28 cellular contexts compared by ENCODE assay signal in genomic region chr9:13960011-13960765, GRCh38.
A peak's percentile ranks its signal among the peaks of the same experiment; 100 is the strongest.
DNase-seq lines count a peak whose midpoint lies in the region; ATAC-seq and TF ChIP-seq lines count a peak whose summit lies in the region.
"Had no signal": no experiment of that assay in that cellular context is flagged by ENCODE, and none has a peak within 500 bp of the region (broad histone marks: within the 10 kb centered on the region; RNA-seq: fewer than 3 reads in every experiment).

No MANE protein-coding gene starts in this region.

- H3K4me3 ChIP-seq in heart left ventricle (no peak overlapping the region), IMR-90 (ENCODE audit: insufficient read depth, low read depth, low read length) (no peak overlapping the region), fibroblast of mammary gland (ENCODE audit: control insufficient read depth, low read depth, low read length) (no peak overlapping the region)
- H3K4me3 ChIP-seq: BLaER1 treated with 17β-estradiol and CSF1 and Interleukin-3, amounts not matched to agents 10 nM and 100 nM; Peyer's patch; SJCRH30 had no signal

- no peak overlapping the region for H3K18ac ChIP-seq in IMR-90 (ENCODE audit: low read depth, low read length)

- H3K36me3 Mint-ChIP-seq in mesothelial cell of epicardium, result no peaks in the 10 kb centered on the region
- no peaks in the 10 kb centered on the region for H3K36me3 Mint-ChIP-seq in effector memory CD8-positive, alpha-beta T cell (ENCODE audit: insufficient read depth)

- DNase-seq in heart left ventricle (peak in 1 of 5 donors; percentile 30), Right ventricle myocardium inferior (ENCODE audit: missing footprints) (no peak), IMR-90 (no peak), fibroblast of mammary gland (ENCODE audit: low read depth) (peak; percentile 33), mesothelial cell of epicardium (ENCODE audit: low spot score in 2 of 2, unreplicated experiment in 2 of 2) (no peak)
- DNase-seq in effector memory CD8-positive, alpha-beta T cell, result no peak
- DNase-seq: AML-193; CD4-positive, alpha-beta T cell; COR-L47; DMS53; GOT3; KBM-7; MV-4-11; NCI-H1105; NCI-H2029; NCI-H2171; NCI-H226; NCI-H510A; NCI-H69; OCI-M1; Peyer's patch; SJCRH30 had no signal

- no peak overlapping the region for H4K8ac ChIP-seq in IMR-90 (ENCODE audit: low read depth in 2 of 2, low read length in 2 of 2)

- WGBS in heart left ventricle, 4 donors, result 69 to 72% (median 70%) methylated on average over 11 of the region's 11 CpGs
- WGBS in IMR-90 (ENCODE audit: extremely low coverage in 2 of 2, insufficient read length in 1 of 2), 2 experiments, result 90% methylated on average over 2 of the region's 11 CpGs; no CpG with 5 or more reads in 1 of the 2 experiments

- CTCF ChIA-PET in IMR-90 (lab: Yijun Ruan, JAX), result interaction anchor here (0.6 to 1.2 kb wide), 2 partner anchors 10 to 33 kb away, joined by 3 to 4 read pairs; no protein-coding TSS in a partner anchor

- intact Hi-C loops in heart left ventricle (cut with DNase I) (loop anchor here in 2 of 10 donors (10.0 kb wide), 2 partner anchors 55 to 95 kb away; no protein-coding TSS in a partner anchor), Right ventricle myocardium inferior (cut with DNase I) (no loop called here), IMR-90 (cut with micrococcal nuclease) (no loop called here)

- TF ChIP-seq CTCF in heart left ventricle (IDR thresholded peaks at IDR 0.05) (no peak), IMR-90 (conservative IDR thresholded peaks at IDR 0.05; ENCODE audit: low read depth, low read length) (no peak), fibroblast of mammary gland (conservative IDR thresholded peaks at IDR 0.05; ENCODE audit: control insufficient read depth, insufficient read depth, low read depth, low read length) (no peak), mesothelial cell of epicardium (IDR thresholded peaks at IDR 0.05; ENCODE audit: unreplicated experiment) (no peak)

- H3K4me3 Mint-ChIP-seq in mesothelial cell of epicardium, result no peak overlapping the region
- no peak overlapping the region for H3K4me3 Mint-ChIP-seq in effector memory CD8-positive, alpha-beta T cell
- H3K4me3 Mint-ChIP-seq: CD4-positive, alpha-beta T cell had no signal

- ATAC-seq in heart left ventricle (peak in 3 of 4 donors; percentile 26 to 45 (median 39)), Right ventricle myocardium inferior (no peak), IMR-90 (ENCODE audit: low read depth) (no peak), HG02973 (IDR thresholded peaks at IDR 0.05; ENCODE audit: unreplicated experiment) (no peak), GM19452 (IDR thresholded peaks at IDR 0.05; ENCODE audit: unreplicated experiment) (no peak)
- no peak for ATAC-seq in effector memory CD8-positive, alpha-beta T cell (replicated peaks)
- ATAC-seq: HCT116, SK-N-SH treated with all-trans-retinoic acid at 6 μM for 48 hours had no signal

- in situ Hi-C loops in IMR-90 (cut with MboI; ENCODE audit: low sequenced_read_pairs), result no loop called here

- no peaks in the 10 kb centered on the region for H3K79me1 ChIP-seq in IMR-90 (ENCODE audit: low read depth in 1 of 2, low read length in 2 of 2)

- no peaks in the 10 kb centered on the region for H4K20me1 ChIP-seq in IMR-90 (ENCODE audit: insufficient read depth, low read length)
- H4K20me1 ChIP-seq: BLaER1 treated with 17β-estradiol and CSF1 and Interleukin-3, amounts not matched to agents 10 nM and 100 nM had no signal

- no peak overlapping the region for H2BK120ac ChIP-seq in IMR-90 (ENCODE audit: low read depth, low read length)

- no peaks in the 10 kb centered on the region for H3K27me3 Mint-ChIP-seq in mesothelial cell of epicardium (ENCODE audit: low read depth)
- no peaks in the 10 kb centered on the region for H3K27me3 Mint-ChIP-seq in effector memory CD8-positive, alpha-beta T cell
- H3K27me3 Mint-ChIP-seq: CD4-positive, alpha-beta T cell had no signal

- H3K4me2 ChIP-seq in IMR-90 (ENCODE audit: low read depth, low read length), result no peak overlapping the region
- H3K4me2 ChIP-seq: BLaER1 treated with 17β-estradiol and CSF1 and Interleukin-3, amounts not matched to agents 10 nM and 100 nM had no signal

- H3K27me3 ChIP-seq in heart left ventricle (no peaks in the 10 kb centered on the region), IMR-90 (ENCODE audit: control insufficient read depth, insufficient read depth, low read length) (peaks cover 4% of the 10 kb centered on the region; the same call in 1 of the 2 replicates)
- H3K27me3 ChIP-seq: BLaER1 treated with 17β-estradiol and CSF1 and Interleukin-3, amounts not matched to agents 10 nM and 100 nM; Peyer's patch; SJCRH30 had no signal

- no peak for TF ChIP-seq POLR2A in heart left ventricle (IDR thresholded peaks at IDR 0.05)
- TF ChIP-seq POLR2A in IMR-90 (IDR thresholded peaks at IDR 0.05; ENCODE audit: low read depth, low read length), result no peak

- BruUV-seq in IMR-90 (replicated peaks; lab: Mats Ljungman, UMichigan), result no TSS peak

- H2AK9ac ChIP-seq in IMR-90 (replicated peaks; ENCODE audit: low read depth, low read length, poor library complexity), result no peak overlapping the region

- H4K5ac ChIP-seq in IMR-90 (ENCODE audit: low read depth, low read length), result no peak overlapping the region

- no peak overlapping the region for H4K91ac ChIP-seq in IMR-90 (ENCODE audit: insufficient read depth, low read depth, low read length)

- H2BK15ac ChIP-seq in IMR-90 (ENCODE audit: low read depth, low read length), result no peak overlapping the region

- H3K9me3 ChIP-seq in heart left ventricle, result no peaks in the 10 kb centered on the region
- H3K9me3 ChIP-seq in IMR-90 (ENCODE audit: control insufficient read depth, insufficient read depth, low read length), result no peaks in the 10 kb centered on the region
- H3K9me3 ChIP-seq: Peyer's patch, SJCRH30 had no signal

- H3K4me1 ChIP-seq in heart left ventricle (peaks cover 0 to 21% (median 5%) of the 10 kb centered on the region in 12 donors), IMR-90 (ENCODE audit: control insufficient read depth, insufficient read depth, low read length) (no peaks in the 10 kb centered on the region)
- H3K4me1 ChIP-seq: Peyer's patch had no signal

- H3K27ac ChIP-seq in heart left ventricle (no peak overlapping the region), IMR-90 (ENCODE audit: insufficient read depth, low read length) (no peak overlapping the region)
- H3K27ac ChIP-seq: BLaER1 treated with 17β-estradiol and CSF1 and Interleukin-3, amounts not matched to agents 10 nM and 100 nM; HL-60; Peyer's patch; SJCRH30 had no signal

- H2BK20ac ChIP-seq in IMR-90 (ENCODE audit: low read depth, low read length), result no peak overlapping the region

- peaks cover 49% of the 10 kb centered on the region for H3K4me1 Mint-ChIP-seq in mesothelial cell of epicardium
- no peaks in the 10 kb centered on the region for H3K4me1 Mint-ChIP-seq in effector memory CD8-positive, alpha-beta T cell (ENCODE audit: low read depth in 2 of 2)

- no peak overlapping the region for H3K9ac ChIP-seq in IMR-90 (ENCODE audit: low read depth, low read length)
- H3K9ac ChIP-seq: BLaER1 treated with 17β-estradiol and CSF1 and Interleukin-3, amounts not matched to agents 10 nM and 100 nM had no signal

- POLR2A ChIA-PET in IMR-90 (lab: Charles Lee; ENCODE audit: unreplicated experiment), result no interaction called here

- no peak overlapping the region for H2BK5ac ChIP-seq in IMR-90 (ENCODE audit: low read depth, low read length, poor library complexity, severe bottlenecking)

- no peak overlapping the region for H3K4ac ChIP-seq in IMR-90 (ENCODE audit: low read depth, low read length)

- H3K9me1 ChIP-seq in IMR-90 (ENCODE audit: insufficient read depth, low read length), result no peaks in the 10 kb centered on the region

- no peak overlapping the region for H2AK5ac ChIP-seq in IMR-90 (ENCODE audit: low read depth, low read length)

- TF ChIP-seq RAD21 in IMR-90 (IDR thresholded peaks at IDR 0.05; ENCODE audit: low read length), result no peak

- no peak overlapping the region for H3K14ac ChIP-seq in IMR-90 (replicated peaks; ENCODE audit: low read depth, low read length)

- H3K9me3 Mint-ChIP-seq in mesothelial cell of epicardium, result no peaks in the 10 kb centered on the region
- H3K9me3 Mint-ChIP-seq in effector memory CD8-positive, alpha-beta T cell, result peaks cover 0 to 2% of the 10 kb centered on the region in 2 donors
- H3K9me3 Mint-ChIP-seq: CD4-positive, alpha-beta T cell had no signal

- no peak overlapping the region for H3K56ac ChIP-seq in IMR-90 (ENCODE audit: extremely low read depth, insufficient read depth, low read length)

- H3K27ac Mint-ChIP-seq in mesothelial cell of epicardium, result peak overlapping the region; percentile 60
- H3K27ac Mint-ChIP-seq in effector memory CD8-positive, alpha-beta T cell, result no peak overlapping the region
- H3K27ac Mint-ChIP-seq: CD4-positive, alpha-beta T cell had no signal

- H3K23ac ChIP-seq in IMR-90 (ENCODE audit: low read depth, low read length), result no peak overlapping the region

- no peak overlapping the region for H2AFZ ChIP-seq in IMR-90 (replicated peaks; ENCODE audit: low read length, poor library complexity)

- no peaks in the 10 kb centered on the region for H3K36me3 ChIP-seq in heart left ventricle
- H3K36me3 ChIP-seq in IMR-90 (ENCODE audit: control insufficient read depth, insufficient read depth, low read length), result no peaks in the 10 kb centered on the region
- H3K36me3 ChIP-seq: BLaER1 treated with 17β-estradiol and CSF1 and Interleukin-3, amounts not matched to agents 10 nM and 100 nM; Peyer's patch; SJCRH30 had no signal

- dilution Hi-C loops in IMR-90 (cut with HindIII; ENCODE audit: low sequenced_read_pairs, unreplicated experiment), result no loop called here

TF ChIP-seq in IMR-90, 13 proteins besides CTCF, POLR2A, EP300 and RAD21:
- TF ChIP-seq ELK1 (IDR thresholded peaks at IDR 0.05; ENCODE audit: borderline replicate concordance, low read depth, low read length) (no peak), RFX5 (IDR thresholded peaks at IDR 0.05; ENCODE audit: low read depth, low read length) (no peak), MAFK (IDR thresholded peaks at IDR 0.05; ENCODE audit: low read depth, low read length) (peak; percentile 89), BHLHE40 (IDR thresholded peaks at IDR 0.05; ENCODE audit: low read depth, low read length) (no peak), CHD1 (IDR thresholded peaks at IDR 0.05; ENCODE audit: low read depth, low read length) (no peak)

Comparison
In these comparisons a context has a peak if more than half of its experiments do, and no peak if none do; other contexts are left out.
1. ATAC-seq: peak in heart left ventricle (3 of 4); none in Right ventricle myocardium inferior (single experiment), IMR-90 (single experiment), effector memory CD8-positive, alpha-beta T cell (single experiment), HG02973 (single experiment) and GM19452 (single experiment).